Comparison of ENCODE assay signal across 23 cellular contexts in the genomic region with DNA sequence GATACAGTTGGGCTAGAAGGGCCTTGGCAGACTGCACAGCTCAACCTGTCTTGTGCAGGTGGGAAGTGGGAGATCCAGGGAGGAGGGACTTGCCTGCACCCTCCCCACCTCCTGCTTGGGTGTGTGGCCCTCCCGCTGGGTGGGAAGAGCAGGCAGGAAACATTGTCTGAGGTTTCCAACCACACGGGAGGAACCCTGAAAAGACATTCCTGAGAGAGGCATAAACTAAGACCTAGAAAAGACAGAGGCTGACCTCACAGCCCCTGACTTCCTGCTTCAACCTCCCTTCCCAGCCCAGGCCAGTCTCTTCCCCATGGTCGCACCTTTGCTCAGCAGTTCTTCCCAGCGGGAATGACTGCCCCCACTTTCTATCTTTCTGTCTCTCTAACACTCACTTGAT. TPM values are rescaled to one million over a fixed set of nuclear protein-coding genes. Genes with fewer than 3 reads are reported as not detected.
A peak's percentile ranks its signal among the peaks of the same experiment; 100 is the strongest.
DNase-seq lines count a peak whose midpoint lies in the region; ATAC-seq, FAIRE-seq and TF ChIP-seq lines count a peak whose summit lies in the region.
"Had no signal": no experiment of that assay in that cellular context is flagged by ENCODE, and none has a peak within 500 bp of the region (broad histone marks: within the 10 kb centered on the region; RNA-seq: fewer than 3 reads in every experiment).

No MANE protein-coding gene starts in this region.

- no peak for TF ChIP-seq CTCF in GM23338 (conservative IDR thresholded peaks at IDR 0.05; ENCODE audit: low read depth in 2 of 2)
- TF ChIP-seq CTCF in H1 (IDR thresholded peaks at IDR 0.05; ENCODE audit: control extremely low read depth in 1 of 3, insufficient read depth in 1 of 3, low read depth in 1 of 3, low read length in 3 of 3), result no peak
- TF ChIP-seq CTCF in osteoblast (IDR thresholded peaks at IDR 0.05; ENCODE audit: extremely low read depth, low read depth, low read length), result no peak

- TF ChIP-seq EP300 in H1 (IDR thresholded peaks at IDR 0.05; ENCODE audit: borderline replicate concordance in 1 of 2, low read depth in 2 of 2, low read length in 2 of 2), result no peak

- H2AFZ ChIP-seq in GM23338 (peak overlapping the region; percentile 63), H1 (ENCODE audit: low read length) (no peak overlapping the region), osteoblast (ENCODE audit: low read length) (no peak overlapping the region)

- H3K79me2 ChIP-seq in GM23338 (replicated peaks; ENCODE audit: insufficient read depth) (no peaks in the 10 kb centered on the region), H1 (ENCODE audit: control insufficient read depth in 1 of 2, insufficient read depth in 2 of 2, low read length in 2 of 2) (no peaks in the 10 kb centered on the region), osteoblast (ENCODE audit: insufficient read depth, low read length) (no peaks in the 10 kb centered on the region)

- H4K8ac ChIP-seq in H1 (ENCODE audit: extremely low read depth, insufficient read depth, low read length), result no peak overlapping the region

- no peaks in the 10 kb centered on the region for H3K23me2 ChIP-seq in H1 (ENCODE audit: low read depth, low read length)

- peaks cover 19% of the 10 kb centered on the region for H3K4me1 Mint-ChIP-seq in GM23338
- H3K4me1 Mint-ChIP-seq: activated naive CD4-positive, alpha-beta T cell treated with anti-CD3 and anti-CD28 coated beads, Interleukin-2, amount 50 U/mL, for 24 hours; central memory CD8-positive, alpha-beta T cell; IgD-negative memory B cell had no signal

- ATAC-seq in GM23338 (peak; percentile 19; the same call in 1 of the 3 replicates), HG03196 (IDR thresholded peaks at IDR 0.05; ENCODE audit: unreplicated experiment) (no peak), HG03460 (IDR thresholded peaks at IDR 0.05; ENCODE audit: unreplicated experiment) (no peak)
- ATAC-seq: gastroesophageal sphincter; natural killer cell treated with Interleukin-12 subunit alpha and Interleukin-12 subunit beta and Interleukin-15 and Interleukin-18, amount 100 ng/mL, for 72 hours; right cardiac atrium; Right ventricle myocardium inferior had no signal

- no peak overlapping the region for H2BK120ac ChIP-seq in H1 (replicated peaks; ENCODE audit: low read depth, low read length)

- H3K27me3 Mint-ChIP-seq in GM23338 (ENCODE audit: insufficient read depth, low read depth, poor library complexity), result peaks cover 8% of the 10 kb centered on the region
- H3K27me3 Mint-ChIP-seq: activated CD4-positive, alpha-beta T cell treated with anti-CD3 and anti-CD28 coated beads, Interleukin-2, amount 10 ng/mL, durations not matched to agents 7 days and 5 days; activated naive CD4-positive, alpha-beta T cell treated with anti-CD3 and anti-CD28 coated beads, Interleukin-2, amount 50 U/mL, for 24 hours; central memory CD8-positive, alpha-beta T cell; natural killer cell treated with Interleukin-12 subunit alpha and Interleukin-12 subunit beta and Interleukin-15 and Interleukin-18, amount 100 ng/mL, for 72 hours had no signal

- H2AK5ac ChIP-seq in H1 (ENCODE audit: low read depth, low read length), result 0 out of 2 replicates have a peak overlapping the region, but pooled peaks have one; percentile 10

- no peak for FAIRE-seq in H1 (lab: Jason Lieb, UNC)
- FAIRE-seq: endometrium had no signal

- H3K4me1 ChIP-seq in GM23338 (ENCODE audit: insufficient read depth) (no peaks in the 10 kb centered on the region), H1 (replicated peaks in 1 of 4; ENCODE audit: control insufficient read depth in 3 of 4, insufficient read depth in 4 of 4, low read length in 3 of 4) (peaks cover 0 to 9% (median under 1%) of the 10 kb centered on the region in 4 experiments; a peak in 3 of 7 replicates), osteoblast (ENCODE audit: insufficient read depth, low read length) (peaks cover 20% of the 10 kb centered on the region)

- peak overlapping the region; percentile 24; the same call in 1 of the 2 replicates for H2BK15ac ChIP-seq in H1 (ENCODE audit: low read length)

- H3K9me3 ChIP-seq in H1 (ENCODE audit: insufficient read depth in 2 of 2, low read depth in 1 of 2, low read length in 1 of 2) (no peaks in the 10 kb centered on the region), osteoblast (ENCODE audit: low read depth, low read length) (no peaks in the 10 kb centered on the region)
- H3K9me3 ChIP-seq: gastroesophageal sphincter had no signal

- no peak for TF ChIP-seq RAD21 in H1 (IDR thresholded peaks at IDR 0.05 in 1 of 2, conservative IDR thresholded peaks at IDR 0.05 in 1 of 2; ENCODE audit: low read depth in 2 of 2, low read length in 2 of 2)

- H3K27ac ChIP-seq in GM23338 (ENCODE audit: low read depth) (no peak overlapping the region), H1 (ENCODE audit: low read depth, low read length) (no peak overlapping the region), osteoblast (ENCODE audit: low read depth, low read length) (no peak overlapping the region)

- no peak overlapping the region for H3K4me3 ChIP-seq in GM23338
- H3K4me3 ChIP-seq in H1 (ENCODE audit: extremely low read depth in 1 of 4, insufficient read depth in 2 of 4, low read depth in 3 of 4, low read length in 4 of 4), result no peak overlapping the region
- H3K4me3 ChIP-seq in osteoblast (ENCODE audit: insufficient read depth, low read length), result no peak overlapping the region
- H3K4me3 ChIP-seq: gastroesophageal sphincter had no signal

- peak overlapping the region; percentile 72; the same call in 1 of the 2 replicates for H2BK12ac ChIP-seq in H1 (ENCODE audit: low read depth, low read length)

- peak overlapping the region; percentile 35; the same call in 1 of the 2 replicates for H2BK5ac ChIP-seq in H1 (ENCODE audit: low read depth, low read length)

- H4K91ac ChIP-seq in H1 (replicated peaks; ENCODE audit: insufficient read length, low read length), result peak overlapping the region; percentile 47

- H3K9ac ChIP-seq in H1 (replicated peaks in 1 of 4; ENCODE audit: extremely low read depth in 1 of 4, low read depth in 3 of 4, low read length in 3 of 4), result no peak overlapping the region

- H3K79me1 ChIP-seq in H1 (ENCODE audit: low read depth, low read length), result no peaks in the 10 kb centered on the region

- H3K4me3 Mint-ChIP-seq in GM23338, result no peak overlapping the region
- H3K4me3 Mint-ChIP-seq: activated CD4-positive, alpha-beta T cell treated with anti-CD3 and anti-CD28 coated beads, Interleukin-2, amount 10 ng/mL, durations not matched to agents 7 days and 5 days; activated naive CD4-positive, alpha-beta T cell treated with anti-CD3 and anti-CD28 coated beads, Interleukin-2, amount 50 U/mL, for 24 hours; central memory CD8-positive, alpha-beta T cell; IgD-negative memory B cell; natural killer cell treated with Interleukin-12 subunit alpha and Interleukin-12 subunit beta and Interleukin-15 and Interleukin-18, amount 100 ng/mL, for 72 hours had no signal

- H3K14ac ChIP-seq in H1 (ENCODE audit: insufficient read length), result no peak overlapping the region

- H3K36me3 ChIP-seq in GM23338 (ENCODE audit: insufficient read depth), result no peaks in the 10 kb centered on the region
- no peaks in the 10 kb centered on the region for H3K36me3 ChIP-seq in H1 (ENCODE audit: control insufficient read depth in 2 of 4, insufficient read depth in 4 of 4, low read length in 3 of 4)
- H3K36me3 ChIP-seq in osteoblast (ENCODE audit: insufficient read depth, low read length), result no peaks in the 10 kb centered on the region
- H3K36me3 ChIP-seq: gastroesophageal sphincter had no signal

- peak overlapping the region; percentile 56; the same call in 1 of the 2 replicates for H3K18ac ChIP-seq in H1 (ENCODE audit: extremely low read depth, low read length)

- H4K20me1 ChIP-seq in GM23338 (replicated peaks; ENCODE audit: insufficient read depth) (no peaks in the 10 kb centered on the region), H1 (replicated peaks in 1 of 2; ENCODE audit: control insufficient read depth in 1 of 2, insufficient read depth in 2 of 2, low read length in 2 of 2) (no peaks in the 10 kb centered on the region), osteoblast (ENCODE audit: insufficient read depth, low read length) (no peaks in the 10 kb centered on the region)

- POLR2A ChIA-PET in H1 (lab: Charles Lee; ENCODE audit: partially characterized antibody), result interaction anchor here (1.3 to 2.1 kb wide), 2 partner anchors 12 to 46 kb away, joined by 3 to 5 read pairs; a partner anchor contains a TSS

- H3K56ac ChIP-seq in H1 (replicated peaks; ENCODE audit: insufficient read length, low read depth, low read length), result no peak overlapping the region

- no peaks in the 10 kb centered on the region for H3K9me3 Mint-ChIP-seq in GM23338
- H3K9me3 Mint-ChIP-seq: activated CD4-positive, alpha-beta T cell treated with anti-CD3 and anti-CD28 coated beads, Interleukin-2, amount 10 ng/mL, durations not matched to agents 7 days and 5 days; activated naive CD4-positive, alpha-beta T cell treated with anti-CD3 and anti-CD28 coated beads, Interleukin-2, amount 50 U/mL, for 24 hours; central memory CD8-positive, alpha-beta T cell; IgD-negative memory B cell; natural killer cell treated with Interleukin-12 subunit alpha and Interleukin-12 subunit beta and Interleukin-15 and Interleukin-18, amount 100 ng/mL, for 72 hours had no signal

- H3K4me2 ChIP-seq in GM23338, result peak overlapping the region; percentile 32; the same call in 1 of the 2 replicates
- no peak overlapping the region for H3K4me2 ChIP-seq in H1 (ENCODE audit: insufficient read depth in 1 of 2, low read depth in 2 of 2, low read length in 2 of 2)
- H3K4me2 ChIP-seq in osteoblast (ENCODE audit: insufficient read depth, low read length), result no peak overlapping the region

- no peak for TF ChIP-seq POLR2A in H1 (IDR thresholded peaks at IDR 0.05; ENCODE audit: control extremely low read depth in 1 of 2, low read depth in 2 of 2, low read length in 2 of 2)

- DNase-seq in GM23338 (ENCODE audit: low spot score) (peak; percentile 30), NCI-H226 (peak; percentile 92), H1 (ENCODE audit: low read depth in 1 of 2, low spot score in 2 of 2) (no peak), osteoblast (ENCODE audit: insufficient read length, low spot score, missing footprints) (peak; percentile 75), NCI-H510A treated with DMSO at 0.1 percent for 48 hours (lab: John Stamatoyannopoulos, UW) (no peak), NCI-H2227 (lab: John Stamatoyannopoulos, UW; ENCODE audit: unreplicated experiment) (no peak)
- DNase-seq: activated CD4-positive, alpha-beta T cell treated with anti-CD3 and anti-CD28 coated beads, Interleukin-2, amount 10 ng/mL, durations not matched to agents 7 days and 5 days; C1 segment of cervical spinal cord; DMS53; mammary epithelial cell; NCI-H1105; NCI-H2171 treated with DMSO at 0.1 percent for 48 hours; NK-92 treated with Interleukin-12 subunit alpha and Interleukin-12 subunit beta, amount 100 ng/mL, for 24 hours; right cardiac atrium had no signal

- H3K27me3 ChIP-seq in GM23338 (ENCODE audit: insufficient read depth) (no peaks in the 10 kb centered on the region), H1 (replicated peaks in 1 of 4; ENCODE audit: control insufficient read depth in 3 of 4, extremely low read depth in 1 of 4, insufficient read depth in 3 of 4, low read length in 3 of 4) (no peaks in the 10 kb centered on the region), osteoblast (ENCODE audit: insufficient read depth, low read length) (no peaks in the 10 kb centered on the region)
- H3K27me3 ChIP-seq: gastroesophageal sphincter had no signal

- H3K27ac Mint-ChIP-seq in GM23338, result no peak overlapping the region; the same call in 1 of the 2 replicates
- H3K27ac Mint-ChIP-seq: activated CD4-positive, alpha-beta T cell treated with anti-CD3 and anti-CD28 coated beads, Interleukin-2, amount 10 ng/mL, durations not matched to agents 7 days and 5 days; activated naive CD4-positive, alpha-beta T cell treated with anti-CD3 and anti-CD28 coated beads, Interleukin-2, amount 50 U/mL, for 24 hours; IgD-negative memory B cell; natural killer cell treated with Interleukin-12 subunit alpha and Interleukin-12 subunit beta and Interleukin-15 and Interleukin-18, amount 100 ng/mL, for 72 hours had no signal

- no peaks in the 10 kb centered on the region for H3F3A ChIP-seq in GM23338 (replicated peaks; ENCODE audit: low read depth)

- no peak overlapping the region for H4K5ac ChIP-seq in H1 (ENCODE audit: insufficient read length, low read depth, low read length)

- no peak overlapping the region for H3K4ac ChIP-seq in H1 (replicated peaks; ENCODE audit: insufficient read length, low read depth, low read length)

- H3K9me2 ChIP-seq in GM23338 (ENCODE audit: insufficient read depth), result no peaks in the 10 kb centered on the region

- H2BK20ac ChIP-seq in H1 (ENCODE audit: low read length), result peak overlapping the region; percentile 29; the same call in 1 of the 2 replicates

- CTCF ChIA-PET in H1 (lab: Charles Lee; ENCODE audit: partially characterized antibody), result interaction anchor here (1.0 to 1.2 kb wide), 2 partner anchors 18 to 94 kb away, joined by 3 to 4 read pairs; no protein-coding TSS in a partner anchor

- 73% methylated on average over 4 of the region's 4 CpGs; no CpG with 5 or more reads in 1 of the 2 experiments for WGBS in H1 (ENCODE audit: extremely low coverage in 1 of 2, insufficient coverage in 1 of 2, insufficient read length in 1 of 2, insufficient replicate concordance in 2 of 2, low coverage in 1 of 2, low lambda C conversion rate in 2 of 2, missing lambda C conversion rate in 1 of 2), 2 experiments

- H3K23ac ChIP-seq in H1 (ENCODE audit: insufficient read length), result no peak overlapping the region

- no peaks in the 10 kb centered on the region for H3K36me3 Mint-ChIP-seq in GM23338 (ENCODE audit: low read depth)
- H3K36me3 Mint-ChIP-seq: activated naive CD4-positive, alpha-beta T cell treated with anti-CD3 and anti-CD28 coated beads, Interleukin-2, amount 50 U/mL, for 24 hours; IgD-negative memory B cell; natural killer cell treated with Interleukin-12 subunit alpha and Interleukin-12 subunit beta and Interleukin-15 and Interleukin-18, amount 100 ng/mL, for 72 hours had no signal

RNA-seq across cellular contexts. Expression of a gene that starts 46.3 kb away (rescaled TPM):
- total RNA-seq in GM23338 (2014; rRNA removed; shearing (Covaris generic)), result 4.5 and 14.2 TPM in 2 replicates
- polyA plus RNA-seq in GM23338 (2016; fragmentation: Nextera tagmentation; extraction: Ambion mirVana), result 0.10 and 0.18 TPM in 2 replicates
- total RNA-seq in H1 (2021; fragmentation: NEBNext Ultra II Directional; extraction: Animal tissue kit (Norgen Biotek cat#: 25700)), result 10.2 and 13.1 TPM in 2 replicates
- 7.2 and 11.6 TPM in 2 replicates for polyA plus RNA-seq in H1 (2011; rRNA removed)
- 12.0 TPM for polyA plus RNA-seq in H1 (2011; cell fraction: cytosol; rRNA removed)
- polyA plus RNA-seq in H1 (2011; cell fraction: nucleus; rRNA removed), result 50.9 TPM
- polyA plus RNA-seq in H1 (2012, experiment 1 of 2), result 4.2 to 8.2 TPM (median 6.5 TPM) in 4 replicates
- 4.0 TPM for polyA plus RNA-seq in H1 (2012, experiment 2 of 2)
- polyA plus RNA-seq in H1 (2013, experiment 1 of 2), result 6.3 TPM
- polyA plus RNA-seq in H1 (2013, experiment 2 of 2), result 6.0 TPM
- 2.1 and 2.9 TPM in 2 replicates for polyA minus RNA-seq in H1 (2011; rRNA and poly(A)+ RNA removed)
- polyA minus RNA-seq in H1 (2011; cell fraction: cytosol; rRNA and poly(A)+ RNA removed), result 3.2 TPM
- 2.9 TPM for polyA minus RNA-seq in H1 (2011; cell fraction: nucleus; rRNA and poly(A)+ RNA removed)
- total RNA-seq in osteoblast, result 3.8 and 4.7 TPM in 2 replicates
- total RNA-seq: activated CD4-positive, alpha-beta T cell treated with anti-CD3 and anti-CD28 coated beads, Interleukin-2, amount 10 ng/mL, durations not matched to agents 7 days and 5 days; natural killer cell treated with Interleukin-12 subunit alpha and Interleukin-12 subunit beta and Interleukin-15 and Interleukin-18, amount 100 ng/mL, for 72 hours had no signal
- polyA plus RNA-seq: IgD-negative memory B cell had no signal

Comparison
In these comparisons a context has a peak if more than half of its experiments do, and no peak if none do; other contexts are left out.
1. DNase-seq: peak in GM23338 (single experiment), NCI-H226 (single experiment) and osteoblast (single experiment); none in H1 (0 of 2), NCI-H510A treated with DMSO at 0.1 percent for 48 hours (single experiment) and NCI-H2227 (single experiment).